Comparison of ENCODE assay signal across 1 cellular context in genomic region chr4:40367451-40367850, GRCh38.
TF ChIP-seq lines count a peak whose summit lies in the region.

No MANE protein-coding gene starts in this region.

TF ChIP-seq in HepG2, 621 proteins besides CTCF, POLR2A, EP300 and RAD21 (continued from another document):
- no peak for TF ChIP-seq FOSL2 (CRISPR knock-in tag; IDR thresholded peaks at IDR 0.05)
- peak; percentile 46; the same call in 1 of the 2 replicates for TF ChIP-seq CEBPG (CRISPR knock-in tag; IDR thresholded peaks at IDR 0.05)
- peak; percentile 86 for TF ChIP-seq TEAD3 (CRISPR knock-in tag; optimal IDR thresholded peaks at IDR 0.05; ENCODE audit: borderline replicate concordance)
- no peak for TF ChIP-seq PBX3 (CRISPR knock-in tag; IDR thresholded peaks at IDR 0.05; ENCODE audit: borderline replicate concordance)
- TF ChIP-seq ARID3A (IDR thresholded peaks at IDR 0.05; ENCODE audit: low read depth, low read length), result peak; percentile 31; the same call in 1 of the 2 replicates
- no peak for TF ChIP-seq ARNT (IDR thresholded peaks at IDR 0.05)
- peak; percentile 18; the same call in 1 of the 2 replicates for TF ChIP-seq ZNF605 (CRISPR knock-in tag; IDR thresholded peaks at IDR 0.05)
- TF ChIP-seq CEBPB (IDR thresholded peaks at IDR 0.05; ENCODE audit: borderline replicate concordance, low read depth, low read length), result peak; percentile 78; the same call in 1 of the 2 replicates
- TF ChIP-seq FOXA1 (IDR thresholded peaks at IDR 0.05), result no peak
- TF ChIP-seq FOXA1 (CRISPR knock-in tag; IDR thresholded peaks at IDR 0.05), result peak; percentile 55
- 0 out of 2 replicates have a peak, but pooled peaks have one; percentile 25 for TF ChIP-seq ARID5B (CRISPR knock-in tag; IDR thresholded peaks at IDR 0.05)
- no peak for TF ChIP-seq SOX13 (IDR thresholded peaks at IDR 0.05)
- peak in 1 of 2 experiments; percentile 52; a peak in 1 of 4 replicates for TF ChIP-seq SOX13 (CRISPR knock-in tag; conservative IDR thresholded peaks at IDR 0.05 in 1 of 2, IDR thresholded peaks at IDR 0.05 in 1 of 2)
